Comparison of ENCODE assay signal across 11 cellular contexts in the genomic region with DNA sequence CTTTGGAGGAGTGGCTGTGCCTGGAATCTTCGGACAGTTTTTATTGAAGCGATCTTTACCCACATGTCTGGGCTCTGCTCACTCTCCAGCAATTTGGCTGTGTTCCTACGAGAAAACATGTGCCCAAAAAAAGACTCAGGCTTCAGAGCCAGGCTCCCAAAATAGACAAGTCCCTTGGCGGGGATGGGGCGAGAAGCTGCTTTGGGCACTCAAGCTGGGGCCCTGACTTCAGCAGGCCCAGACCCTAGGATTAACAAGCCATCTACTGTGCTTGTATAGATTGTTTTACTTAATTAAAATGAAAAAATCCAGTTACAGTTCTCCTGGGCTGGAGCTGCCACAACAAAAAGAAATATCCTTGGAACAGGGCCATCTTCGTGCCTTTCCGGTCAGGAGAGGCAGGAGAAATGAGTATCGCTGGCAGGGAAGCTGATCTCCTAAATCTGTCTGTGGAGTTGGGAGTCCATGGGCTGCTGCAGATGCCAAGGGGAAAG. TPM values are rescaled to one million over a fixed set of nuclear protein-coding genes. Genes with fewer than 3 reads are reported as not detected.
DNase-seq lines count a peak whose midpoint lies in the region; ATAC-seq lines count a peak whose summit lies in the region.
"Had no signal": no experiment of that assay in that cellular context is flagged by ENCODE, and none has a peak within 500 bp of the region (broad histone marks: within the 10 kb centered on the region; RNA-seq: fewer than 3 reads in every experiment).

No MANE protein-coding gene starts in this region.

- no peaks in the 10 kb centered on the region for H3K36me3 Mint-ChIP-seq in central memory CD8-positive, alpha-beta T cell (ENCODE audit: insufficient read depth)

- no peaks in the 10 kb centered on the region for H3K9me3 Mint-ChIP-seq in central memory CD8-positive, alpha-beta T cell
- H3K9me3 Mint-ChIP-seq: T-helper 2 cell treated with Interferon-gamma antibody and Interleukin-4, amounts not matched to agents 5 μg/mL and 100 μg/mL, for 36 hours had no signal

- H3K4me3 Mint-ChIP-seq in central memory CD8-positive, alpha-beta T cell = no peak overlapping the region
- H3K4me3 Mint-ChIP-seq: T-helper 2 cell treated with Interferon-gamma antibody and Interleukin-4, amounts not matched to agents 5 μg/mL and 100 μg/mL, for 36 hours had no signal

- H3K27ac Mint-ChIP-seq in central memory CD8-positive, alpha-beta T cell (ENCODE audit: low read depth) = peak overlapping the region; percentile 25
- H3K27ac Mint-ChIP-seq: T-helper 2 cell treated with Interferon-gamma antibody and Interleukin-4, amounts not matched to agents 5 μg/mL and 100 μg/mL, for 36 hours had no signal

- ATAC-seq in central memory CD8-positive, alpha-beta T cell (replicated peaks; ENCODE audit: extremely low read depth, poor library complexity, severe bottlenecking) = no peak
- ATAC-seq in sciatic nerve (peak; percentile 66), HG02970 (IDR thresholded peaks at IDR 0.05; ENCODE audit: low FRiP score, unreplicated experiment) (no peak)

- peaks cover 18% of the 10 kb centered on the region for H3K4me1 Mint-ChIP-seq in central memory CD8-positive, alpha-beta T cell

- H3K27me3 Mint-ChIP-seq in central memory CD8-positive, alpha-beta T cell = no peaks in the 10 kb centered on the region

- DNase-seq in C1 segment of cervical spinal cord (lab: John Stamatoyannopoulos, UW) (peak in 11 of 14 donors; percentile 3 to 93 (median 44)), hippocampal formation (lab: John Stamatoyannopoulos, UW) (peak; percentile 26 to 35), sciatic nerve (ENCODE audit: low spot score) (no peak), KG1 (lab: John Stamatoyannopoulos, UW) (no peak), DMS114 treated with DMSO at 0.1 percent for 48 hours (lab: John Stamatoyannopoulos, UW; ENCODE audit: unreplicated experiment) (no peak), islet precursor cell (no peak)
- no peak for DNase-seq in central memory CD8-positive, alpha-beta T cell (ENCODE audit: low spot score in 2 of 2)
- DNase-seq: activated T-cell treated with anti-CD3 and anti-CD28 coated beads, Interleukin-2, amount 50 U/mL, for 1 hour; NCI-H526 had no signal

- intact Hi-C loops in sciatic nerve (cut with DNase I) = no loop called here

RNA-seq across cellular contexts. Expression of gene PDCD4, which starts 51.4 kb away (rescaled TPM):
- total RNA-seq in sciatic nerve = 124 TPM

Comparison
In these comparisons a context has a peak if more than half of its experiments do, and no peak if none do; other contexts are left out.
1. DNase-seq: peak in C1 segment of cervical spinal cord (11 of 14) and hippocampal formation (2 of 2); none in central memory CD8-positive, alpha-beta T cell (0 of 2), sciatic nerve (single experiment), KG1 (single experiment), DMS114 treated with DMSO at 0.1 percent for 48 hours (single experiment) and islet precursor cell (single experiment).